Comparison of ENCODE assay signal across 1 cellular context in the genomic region with DNA sequence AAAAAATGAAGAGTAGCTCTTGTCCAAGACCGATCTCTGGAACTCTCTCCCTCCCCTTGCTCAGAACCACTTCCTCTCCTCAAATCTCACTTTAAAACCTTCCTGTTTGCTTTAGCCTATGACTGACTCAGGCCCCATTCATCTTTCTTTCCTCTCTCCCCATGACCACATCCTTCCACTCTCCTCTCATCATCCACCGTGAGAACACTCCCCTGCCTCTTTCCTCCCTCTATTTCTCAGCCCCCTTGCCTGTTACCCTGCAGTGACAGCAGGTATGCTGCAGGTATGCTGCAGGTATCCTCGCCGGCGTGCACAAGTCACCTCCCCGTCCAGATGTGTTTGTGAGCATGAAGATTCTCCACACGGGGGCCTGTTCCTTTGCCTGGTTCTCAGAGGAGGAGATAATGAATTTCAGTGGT.
TF ChIP-seq lines count a peak whose summit lies in the region.

No MANE protein-coding gene starts in this region.

TF ChIP-seq in HepG2, 621 proteins besides CTCF, POLR2A, EP300 and RAD21 (continued from another document):
- TF ChIP-seq ZNF646 (CRISPR knock-in tag; IDR thresholded peaks at IDR 0.05): no peak
- TF ChIP-seq TARDBP (CRISPR knock-in tag; IDR thresholded peaks at IDR 0.05): no peak
- no peak for TF ChIP-seq ZNF407 (CRISPR knock-in tag; IDR thresholded peaks at IDR 0.05; ENCODE audit: not compliant biosample characterization)
